ENCODE assay signal across 10 cellular contexts in genomic region chr4:123600426-123600825, GRCh38.
DNase-seq lines count a peak whose midpoint lies in the region; ATAC-seq, FAIRE-seq and TF ChIP-seq lines count a peak whose summit lies in the region.
"Had no signal": no experiment of that assay in that cellular context is flagged by ENCODE, and none has a peak within 500 bp of the region (broad histone marks: within the 10 kb centered on the region; RNA-seq: fewer than 3 reads in every experiment).

No MANE protein-coding gene starts in this region.

- peaks cover 21 to 29% (median 27%) of the 10 kb centered on the region in 3 donors for H3K4me1 Mint-ChIP-seq in naive B cell

- H3K4me2 ChIP-seq in BLaER1 (peak overlapping the region; percentile 73), GM12878 (ENCODE audit: control insufficient read depth, insufficient read depth) (no peak overlapping the region)

- H3K27me3 ChIP-seq in BLaER1 (no peaks in the 10 kb centered on the region), HUES64 (ENCODE audit: insufficient read depth, low read length) (no peaks in the 10 kb centered on the region), GM12878 (replicated peaks in 1 of 2; ENCODE audit: control insufficient read depth in 2 of 2, insufficient read depth in 2 of 2, low read length in 1 of 2) (no peaks in the 10 kb centered on the region)

- intact Hi-C loops in GM12878 (cut with micrococcal nuclease; ENCODE audit: unreplicated experiment), result no loop called here

- in situ Hi-C loops in GM12878 (cut with MboI), result no loop called here

- H3K9me3 Mint-ChIP-seq in naive B cell, result peaks cover 0 to 4% (median 0%) of the 10 kb centered on the region in 7 donors

- no peak for TF ChIP-seq EP300 in GM12878 (IDR thresholded peaks at IDR 0.05; ENCODE audit: borderline replicate concordance in 1 of 2, control insufficient read depth in 1 of 2, low read depth in 2 of 2, low read length in 2 of 2)

- ATAC-seq in GM12878, result no peak
- ATAC-seq in naive B cell (ENCODE audit: low read depth in 2 of 2), result no peak
- no peak for ATAC-seq in GM19035 (IDR thresholded peaks at IDR 0.05; ENCODE audit: unreplicated experiment)

- no peak for TF ChIP-seq CTCF in GM12878 (IDR thresholded peaks at IDR 0.05 in 2 of 3, conservative IDR thresholded peaks at IDR 0.05 in 1 of 3; ENCODE audit: control insufficient read depth in 2 of 3, extremely low read depth in 1 of 3, insufficient read depth in 1 of 3, low read depth in 3 of 3, low read length in 3 of 3)

- no peaks in the 10 kb centered on the region for H3K36me3 ChIP-seq in BLaER1
- H3K36me3 ChIP-seq in HUES64 (ENCODE audit: insufficient read depth, low read length), result no peaks in the 10 kb centered on the region
- H3K36me3 ChIP-seq in GM12878 (ENCODE audit: control insufficient read depth in 2 of 2, insufficient read depth in 2 of 2, low read length in 1 of 2), result no peaks in the 10 kb centered on the region

- no peak for FAIRE-seq in GM12878 (lab: Jason Lieb, UNC)
- FAIRE-seq: frontal cortex had no signal

- H3K36me3 Mint-ChIP-seq in naive B cell, result no peaks in the 10 kb centered on the region

- no peaks in the 10 kb centered on the region for H4K20me1 ChIP-seq in BLaER1
- no peaks in the 10 kb centered on the region for H4K20me1 ChIP-seq in GM12878 (ENCODE audit: control insufficient read depth, insufficient read depth)

- no peak overlapping the region for H2AFZ ChIP-seq in GM12878 (ENCODE audit: control insufficient read depth, low read depth, low read length)

- H3K4me1 ChIP-seq in BLaER1, result peaks cover 40% of the 10 kb centered on the region
- peaks cover 25% of the 10 kb centered on the region for H3K4me1 ChIP-seq in HUES64 (ENCODE audit: insufficient read depth, low read length)
- H3K4me1 ChIP-seq in GM12878 (ENCODE audit: control insufficient read depth, insufficient read depth, low read length), result peaks cover 7% of the 10 kb centered on the region; the same call in 1 of the 2 replicates

- no peak for TF ChIP-seq POLR2A in GM12878 (IDR thresholded peaks at IDR 0.05; ENCODE audit: low read depth, low read length)

- no peaks in the 10 kb centered on the region for H3K79me2 ChIP-seq in GM12878 (ENCODE audit: control insufficient read depth, insufficient read depth, low read length)

- H3K9ac ChIP-seq in BLaER1 (peak overlapping the region; percentile 51), HUES64 (ENCODE audit: low read depth, low read length) (peak overlapping the region; percentile 59), GM12878 (ENCODE audit: control insufficient read depth, insufficient read depth, low read length) (no peak overlapping the region)

- BruUV-seq in GM12878 (replicated peaks; lab: Mats Ljungman, UMichigan), result TSS peak; percentile 97

- WGBS in HUES64, result 83% methylated on average over 1 of the region's 3 CpGs
- WGBS in GM12878 (ENCODE audit: insufficient coverage, insufficient replicate concordance, low lambda C conversion rate, missing lambda C conversion rate), result 42% methylated on average over 3 of the region's 3 CpGs

- H3K4me3 ChIP-seq in BLaER1, result no peak overlapping the region; the same call in 1 of the 2 replicates
- no peak overlapping the region for H3K4me3 ChIP-seq in HUES64 (ENCODE audit: low read length)
- H3K4me3 ChIP-seq in GM12878, result no peak overlapping the region

- H3K9me3 ChIP-seq in BLaER1, result peaks cover 6% of the 10 kb centered on the region; the same call in 1 of the 2 replicates
- H3K9me3 ChIP-seq in HUES64 (ENCODE audit: insufficient read depth, low read depth, low read length), result no peaks in the 10 kb centered on the region
- no peaks in the 10 kb centered on the region; the same call in 2 of the 3 replicates for H3K9me3 ChIP-seq in GM12878 (replicated peaks; ENCODE audit: control insufficient read depth, insufficient read depth, low read length)

- DNase-seq in GM12878 (ENCODE audit: low read depth, low spot score) (no peak), naive B cell (no peak), NCI-H2029 treated with DMSO at 0.1 percent for 48 hours (lab: John Stamatoyannopoulos, UW) (no peak), NCI-H1930 (lab: John Stamatoyannopoulos, UW) (no peak)
- DNase-seq in activated CD4-positive, CD25-positive, alpha-beta regulatory T cell treated with anti-CD3 and anti-CD28 coated beads, Interleukin-2, amount 50 U/mL, for 72 hours, result no peak

- TF ChIP-seq RAD21 in GM12878 (IDR thresholded peaks at IDR 0.05; ENCODE audit: insufficient read depth, low read depth, low read length), result no peak

- peak overlapping the region in 5 of 8 donors; percentile 16 to 71 (median 47) for H3K4me3 Mint-ChIP-seq in naive B cell
- H3K4me3 Mint-ChIP-seq: activated CD4-positive, alpha-beta T cell treated with anti-CD3 and anti-CD28 coated beads for 36 hours had no signal

- H3K27ac Mint-ChIP-seq in naive B cell, result peak overlapping the region; percentile 35 to 96 (median 86)

- SMC1A ChIA-PET in GM12878 (lab: Charles Lee; ENCODE audit: uncharacterized antibody, unreplicated experiment), result interaction anchor here (0.6 to 5.6 kb wide), 11 partner anchors 9 to 182 kb away, joined by 3 to 30 read pairs (median 3); no protein-coding TSS in a partner anchor

- POLR2A ChIA-PET in GM12878 (lab: Charles Lee), result no interaction called here

- H3K27me3 Mint-ChIP-seq in naive B cell, result no peaks in the 10 kb centered on the region
- H3K27me3 Mint-ChIP-seq: activated CD4-positive, alpha-beta T cell treated with anti-CD3 and anti-CD28 coated beads for 36 hours had no signal

- RAD21 ChIA-PET in GM12878 (lab: Charles Lee; ENCODE audit: unreplicated experiment), result interaction anchor here (1.0 to 2.4 kb wide), 3 partner anchors 12 to 48 kb away, joined by 3 to 15 read pairs (median 3); no protein-coding TSS in a partner anchor

- peak overlapping the region; percentile 82 for H3K27ac ChIP-seq in BLaER1
- peak overlapping the region; percentile 87 for H3K27ac ChIP-seq in HUES64 (ENCODE audit: low read depth, low read length)
- H3K27ac ChIP-seq in GM12878 (ENCODE audit: control insufficient read depth, insufficient read depth), result no peak overlapping the region

- CTCF ChIA-PET in GM12878 (lab: Yijun Ruan, JAX), result interaction anchor here (1.2 kb wide), 1 partner anchor 49 kb away, joined by 3 read pairs; no protein-coding TSS in a partner anchor

TF ChIP-seq in GM12878, 131 proteins besides CTCF, POLR2A, EP300 and RAD21:
- no peak for TF ChIP-seq MEF2A (IDR thresholded peaks at IDR 0.05; ENCODE audit: insufficient read depth, low read depth, low read length)
- no peak for TF ChIP-seq NFIC (IDR thresholded peaks at IDR 0.05; ENCODE audit: low read depth, low read length)
- TF ChIP-seq, protein P1, sequence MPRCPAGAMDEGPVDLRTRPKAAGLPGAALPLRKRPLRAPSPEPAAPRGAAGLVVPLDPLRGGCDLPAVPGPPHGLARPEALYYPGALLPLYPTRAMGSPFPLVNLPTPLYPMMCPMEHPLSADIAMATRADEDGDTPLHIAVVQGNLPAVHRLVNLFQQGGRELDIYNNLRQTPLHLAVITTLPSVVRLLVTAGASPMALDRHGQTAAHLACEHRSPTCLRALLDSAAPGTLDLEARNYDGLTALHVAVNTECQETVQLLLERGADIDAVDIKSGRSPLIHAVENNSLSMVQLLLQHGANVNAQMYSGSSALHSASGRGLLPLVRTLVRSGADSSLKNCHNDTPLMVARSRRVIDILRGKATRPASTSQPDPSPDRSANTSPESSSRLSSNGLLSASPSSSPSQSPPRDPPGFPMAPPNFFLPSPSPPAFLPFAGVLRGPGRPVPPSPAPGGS (IDR thresholded peaks at IDR 0.05; ENCODE audit: borderline replicate concordance, insufficient read depth, low read depth, low read length, poor library complexity, severe bottlenecking), result no peak
- no peak for TF ChIP-seq RUNX3 (IDR thresholded peaks at IDR 0.05; ENCODE audit: low read length)
- TF ChIP-seq EGR1 (IDR thresholded peaks at IDR 0.05; ENCODE audit: borderline replicate concordance in 1 of 2, low read depth in 2 of 2, low read length in 2 of 2), result no peak
- no peak for TF ChIP-seq BACH1 (IDR thresholded peaks at IDR 0.05; ENCODE audit: borderline replicate concordance)
- TF ChIP-seq ESRRA (IDR thresholded peaks at IDR 0.05; ENCODE audit: low read length), result no peak
- TF ChIP-seq YBX1 (IDR thresholded peaks at IDR 0.05), result no peak
